28 cellular contexts compared by ENCODE assay signal in the genomic region with DNA sequence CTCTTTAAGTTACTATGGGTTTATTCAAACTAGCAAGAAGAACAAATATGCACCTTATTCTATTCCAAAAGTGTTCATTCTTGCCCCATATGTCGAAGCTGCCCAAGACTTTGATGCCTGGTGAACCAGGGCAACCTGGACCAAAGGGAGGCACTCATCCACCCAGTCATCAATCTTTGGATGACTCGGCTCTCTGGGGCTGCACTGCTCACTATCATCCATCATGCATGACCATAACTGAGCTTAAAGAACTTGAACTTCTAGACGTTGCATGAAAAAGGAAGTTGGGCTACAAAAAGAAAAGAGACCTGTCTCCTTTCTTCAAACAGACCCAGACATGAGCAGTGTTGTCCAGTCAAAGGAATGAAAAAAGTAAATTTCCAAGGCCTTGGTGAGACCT. TPM values are rescaled to one million over a fixed set of nuclear protein-coding genes. Genes with fewer than 3 reads are reported as not detected.
"Had no signal": no experiment of that assay in that cellular context is flagged by ENCODE, and none has a peak within 500 bp of the region (broad histone marks: within the 10 kb centered on the region; RNA-seq: fewer than 3 reads in every experiment).

No MANE protein-coding gene starts in this region.

- DNase-seq: activated CD4-positive, alpha-beta T cell treated with anti-CD3 and anti-CD28 coated beads, Interleukin-2, amount 10 ng/mL, durations not matched to agents 24 days and 14 days; activated CD4-positive, alpha-beta T cell treated with anti-CD3 and anti-CD28 coated beads, Interleukin-2, amount 50 U/mL, for 48 hours; activated CD4-positive, CD25-positive, alpha-beta regulatory T cell treated with anti-CD3 and anti-CD28 coated beads, Interleukin-2, amount 50 U/mL, for 72 hours; activated CD8-positive, alpha-beta memory T cell treated with anti-CD3 and anti-CD28 coated beads, Interleukin-2, amount 10 ng/mL, durations not matched to agents 7 days and 5 days; activated effector memory CD4-positive, alpha-beta T cell treated with Interleukin-2 at 50 U/mL for 16 hours; activated naive CD4-positive, alpha-beta T cell treated with Interleukin-2 at 50 U/mL for 16 hours; activated naive CD8-positive, alpha-beta T cell treated with anti-CD3 and anti-CD28 coated beads, Interleukin-2, amount 50 U/mL, for 24 hours; activated T-cell treated with anti-CD3 and anti-CD28 coated beads, Interleukin-2, amount 50 U/mL, for 24 hours; amygdala; NCI-H1048; NCI-H146; NCI-H187 treated with DMSO at 0.1 percent for 48 hours; NCI-H2171 treated with DMSO at 0.1 percent for 48 hours; NCI-H345; NCI-H510A; NCI-H526 treated with DMSO at 0.1 percent for 48 hours; NCI-H82; SIG-M5; T-helper 17 cell; T-helper 9 cell had no signal

- ATAC-seq: activated CD8-positive, alpha-beta memory T cell treated with anti-CD3 and anti-CD28 coated beads, Interleukin-2, amount 10 ng/mL, durations not matched to agents 7 days and 5 days; activated naive CD4-positive, alpha-beta T cell treated with anti-CD3 and anti-CD28 coated beads, Interleukin-2, amount 50 U/mL, for 72 hours; activated naive CD8-positive, alpha-beta T cell treated with anti-CD3 and anti-CD28 coated beads, Interleukin-2, amount 50 U/mL, for 24 hours; T-helper 17 cell; WTC11 had no signal

RNA-seq across cellular contexts. Expression of a gene that starts 1.2 kb away (rescaled TPM):
- total RNA-seq: activated CD4-positive, alpha-beta T cell treated with anti-CD3 and anti-CD28 coated beads, Interleukin-2, amount 10 ng/mL, durations not matched to agents 24 days and 14 days; activated CD8-positive, alpha-beta memory T cell treated with anti-CD3 and anti-CD28 coated beads, Interleukin-2, amount 10 ng/mL, durations not matched to agents 7 days and 5 days; activated naive CD4-positive, alpha-beta T cell treated with anti-CD3 and anti-CD28 coated beads, Interleukin-2, amount 50 U/mL, for 72 hours; activated T-helper 1 cell treated with anti-CD3 and anti-CD28 coated beads, Interleukin-12 subunit alpha, Interleukin-12 subunit beta, Interleukin-2, Interleukin-4 antibody, amounts not matched to agents 30 ng/mL and 10 ng/mL and 1 ng/mL, durations not matched to agents 14 hours and 24 hours and 36 hours; astrocyte; LHCN-M2; M059J; OCI-LY7; RPMI7951; T-helper 17 cell; WTC11 had no signal

RNA-seq across cellular contexts. Expression of a gene that starts 16.8 kb away (rescaled TPM):
- total RNA-seq: activated CD8-positive, alpha-beta memory T cell treated with anti-CD3 and anti-CD28 coated beads, Interleukin-2, amount 10 ng/mL, durations not matched to agents 7 days and 5 days; LHCN-M2; M059J; OCI-LY7; T-helper 17 cell; WTC11 had no signal

RNA-seq across cellular contexts. Expression of a gene that starts 21.4 kb away (rescaled TPM):
- total RNA-seq: activated CD4-positive, alpha-beta T cell treated with anti-CD3 and anti-CD28 coated beads, Interleukin-2, amount 10 ng/mL, durations not matched to agents 24 days and 14 days; activated T-helper 1 cell treated with anti-CD3 and anti-CD28 coated beads, Interleukin-12 subunit alpha, Interleukin-12 subunit beta, Interleukin-2, Interleukin-4 antibody, amounts not matched to agents 30 ng/mL and 10 ng/mL and 1 ng/mL, durations not matched to agents 14 hours and 24 hours and 36 hours; LHCN-M2; M059J; OCI-LY7; T-helper 17 cell; WTC11 had no signal

RNA-seq across cellular contexts. Expression of a gene that starts 35.6 kb away (rescaled TPM):
- total RNA-seq: activated CD4-positive, alpha-beta T cell treated with anti-CD3 and anti-CD28 coated beads, Interleukin-2, amount 10 ng/mL, durations not matched to agents 24 days and 14 days; activated CD8-positive, alpha-beta memory T cell treated with anti-CD3 and anti-CD28 coated beads, Interleukin-2, amount 10 ng/mL, durations not matched to agents 7 days and 5 days; activated naive CD4-positive, alpha-beta T cell treated with anti-CD3 and anti-CD28 coated beads, Interleukin-2, amount 50 U/mL, for 72 hours; activated T-helper 1 cell treated with anti-CD3 and anti-CD28 coated beads, Interleukin-12 subunit alpha, Interleukin-12 subunit beta, Interleukin-2, Interleukin-4 antibody, amounts not matched to agents 30 ng/mL and 10 ng/mL and 1 ng/mL, durations not matched to agents 14 hours and 24 hours and 36 hours; astrocyte; LHCN-M2; M059J; OCI-LY7; RPMI7951; T-helper 17 cell; WTC11 had no signal

RNA-seq across cellular contexts. Expression of a gene that starts 36.0 kb away (rescaled TPM):
- total RNA-seq: activated CD4-positive, alpha-beta T cell treated with anti-CD3 and anti-CD28 coated beads, Interleukin-2, amount 10 ng/mL, durations not matched to agents 24 days and 14 days; activated CD8-positive, alpha-beta memory T cell treated with anti-CD3 and anti-CD28 coated beads, Interleukin-2, amount 10 ng/mL, durations not matched to agents 7 days and 5 days; activated naive CD4-positive, alpha-beta T cell treated with anti-CD3 and anti-CD28 coated beads, Interleukin-2, amount 50 U/mL, for 72 hours; activated T-helper 1 cell treated with anti-CD3 and anti-CD28 coated beads, Interleukin-12 subunit alpha, Interleukin-12 subunit beta, Interleukin-2, Interleukin-4 antibody, amounts not matched to agents 30 ng/mL and 10 ng/mL and 1 ng/mL, durations not matched to agents 14 hours and 24 hours and 36 hours; astrocyte; LHCN-M2; OCI-LY7; T-helper 17 cell; WTC11 had no signal
